Comparison of ENCODE assay signal across 12 cellular contexts in the genomic region with DNA sequence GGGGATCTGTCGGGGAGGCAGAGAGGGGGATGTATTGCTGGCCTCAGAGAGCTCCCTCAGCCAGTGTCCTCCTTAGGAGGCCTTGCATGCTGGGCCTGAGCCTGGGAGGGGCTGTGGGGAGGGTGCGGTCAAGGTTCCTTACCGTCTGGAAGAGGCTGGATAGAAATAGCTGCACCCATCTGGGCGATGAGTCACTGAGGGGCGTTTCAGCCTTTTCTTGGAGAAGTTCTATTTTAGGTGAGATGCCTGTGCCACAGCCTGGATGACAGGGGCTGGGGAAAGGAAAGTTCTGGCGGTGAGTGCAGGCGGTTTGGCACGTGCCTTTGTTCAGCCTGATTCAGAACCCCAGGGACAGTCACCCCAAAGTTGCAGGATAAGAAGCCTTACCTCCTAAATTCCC. TPM values are rescaled to one million over a fixed set of nuclear protein-coding genes. Genes with fewer than 3 reads are reported as not detected.
DNase-seq lines count a peak whose midpoint lies in the region; ATAC-seq and TF ChIP-seq lines count a peak whose summit lies in the region.
"Had no signal": no experiment of that assay in that cellular context is flagged by ENCODE, and none has a peak within 500 bp of the region (broad histone marks: within the 10 kb centered on the region; RNA-seq: fewer than 3 reads in every experiment).

No MANE protein-coding gene starts in this region.

- no peak overlapping the region for H3K27ac ChIP-seq in BLaER1 treated with 17β-estradiol and CSF1 and Interleukin-3, amounts not matched to agents 10 nM and 100 nM
- H3K27ac ChIP-seq in layer of hippocampus (ENCODE audit: low read depth, low read length) (peak overlapping the region; percentile 21), Peyer's patch (no peak overlapping the region)

- ATAC-seq in GM19324 (IDR thresholded peaks at IDR 0.05; ENCODE audit: low FRiP score, unreplicated experiment) (no peak), GM21576 (IDR thresholded peaks at IDR 0.05; ENCODE audit: unreplicated experiment) (no peak)

- TF ChIP-seq POLR2A in Peyer's patch (IDR thresholded peaks at IDR 0.05) = no peak

- TF ChIP-seq CTCF in Peyer's patch (IDR thresholded peaks at IDR 0.05) = no peak

- DNase-seq in LHCN-M2 (ENCODE audit: low read depth) (peak; percentile 46), astrocyte of the hippocampus (ENCODE audit: low read depth, low spot score) (peak; percentile 65), Peyer's patch (no peak), DMS79 (lab: John Stamatoyannopoulos, UW) (no peak)
- DNase-seq: activated T-cell treated with anti-CD3 and anti-CD28 coated beads, Interleukin-2, amount 50 U/mL, for 1 hour; COR-L47; NCI-H526; T1000 had no signal

- H3K27me3 ChIP-seq in BLaER1 treated with 17β-estradiol and CSF1 and Interleukin-3, amounts not matched to agents 10 nM and 100 nM = no peaks in the 10 kb centered on the region
- H3K27me3 ChIP-seq in layer of hippocampus (ENCODE audit: control insufficient read depth, insufficient read depth, low read length) (no peaks in the 10 kb centered on the region), Peyer's patch (no peaks in the 10 kb centered on the region)

- no peaks in the 10 kb centered on the region for H3K9me3 ChIP-seq in BLaER1 treated with 17β-estradiol and CSF1 and Interleukin-3, amounts not matched to agents 10 nM and 100 nM (replicated peaks in 1 of 11)
- no peaks in the 10 kb centered on the region for H3K9me3 ChIP-seq in Peyer's patch

- peak overlapping the region; percentile 8 to 82 (median 54); a peak in 19 of 22 replicates for H3K4me2 ChIP-seq in BLaER1 treated with 17β-estradiol and CSF1 and Interleukin-3, amounts not matched to agents 10 nM and 100 nM

- H3K4me1 ChIP-seq in BLaER1 treated with 17β-estradiol and CSF1 and Interleukin-3, amounts not matched to agents 10 nM and 100 nM = peaks cover 7 to 26% (median 11%) of the 10 kb centered on the region in 10 experiments
- no peaks in the 10 kb centered on the region for H3K4me1 ChIP-seq in Peyer's patch

- no peaks in the 10 kb centered on the region for H3K36me3 ChIP-seq in BLaER1 treated with 17β-estradiol and CSF1 and Interleukin-3, amounts not matched to agents 10 nM and 100 nM
- no peaks in the 10 kb centered on the region for H3K36me3 ChIP-seq in Peyer's patch

- no peaks in the 10 kb centered on the region; a peak in 1 of 22 replicates for H4K20me1 ChIP-seq in BLaER1 treated with 17β-estradiol and CSF1 and Interleukin-3, amounts not matched to agents 10 nM and 100 nM

- H3K9ac ChIP-seq in BLaER1 treated with 17β-estradiol and CSF1 and Interleukin-3, amounts not matched to agents 10 nM and 100 nM = no peak overlapping the region

- H3K4me3 ChIP-seq in BLaER1 treated with 17β-estradiol and CSF1 and Interleukin-3, amounts not matched to agents 10 nM and 100 nM = no peak overlapping the region
- H3K4me3 ChIP-seq in Peyer's patch = no peak overlapping the region

RNA-seq across cellular contexts. Expression of a gene that starts 35.7 kb away (rescaled TPM):
- total RNA-seq in LHCN-M2 (2014; rRNA removed) (152 and 157 TPM in 2 replicates), Peyer's patch (100 to 1,000 TPM in 3 of 4 donors, 10 to 100 TPM in 1; 99.0 to 170 (median 119) TPM)
- polyA plus RNA-seq in LHCN-M2 (2012) = 143 TPM

RNA-seq across cellular contexts. Expression of a gene that starts 50.8 kb away (rescaled TPM):
- total RNA-seq in LHCN-M2 (2014; rRNA removed) (7.5 and 7.7 TPM in 2 replicates), Peyer's patch (100 to 1,000 TPM in 2 of 4 donors, 10 to 100 TPM in 2; 52.0 to 156 (median 93.3) TPM)
- polyA plus RNA-seq in LHCN-M2 (2012) = 2.5 TPM

RNA-seq across cellular contexts. Expression of a gene that starts 50.9 kb away (rescaled TPM):
- total RNA-seq in LHCN-M2 (2014; rRNA removed) = 19.6 and 21.2 TPM in 2 replicates
- 23.5 TPM for polyA plus RNA-seq in LHCN-M2 (2012)
- 100 to 1,000 TPM in 1 of 4 donors, 10 to 100 TPM in 3; 74.3 to 101 (median 84.3) TPM for total RNA-seq in Peyer's patch

Comparison
In these comparisons a context has a peak if more than half of its experiments do, and no peak if none do; other contexts are left out.
1. DNase-seq: peak in LHCN-M2 (single experiment) and astrocyte of the hippocampus (single experiment); none in Peyer's patch (0 of 3) and DMS79 (single experiment).